Comparison of ENCODE assay signal across 25 cellular contexts in genomic region chr1:24584103-24584764, GRCh38. TPM values are rescaled to one million over a fixed set of nuclear protein-coding genes. Genes with fewer than 3 reads are reported as not detected.
DNase-seq lines count a peak whose midpoint lies in the region; ATAC-seq and TF ChIP-seq lines count a peak whose summit lies in the region.
"Had no signal": no experiment of that assay in that cellular context is flagged by ENCODE, and none has a peak within 500 bp of the region (broad histone marks: within the 10 kb centered on the region; RNA-seq: fewer than 3 reads in every experiment).

No MANE protein-coding gene starts in this region.

- H3K4me3 ChIP-seq in left lung: no peak overlapping the region
- no peak overlapping the region for H3K4me3 ChIP-seq in transverse colon
- H3K4me3 ChIP-seq: BLaER1, K562, MG63 had no signal

- no peak overlapping the region for H3K27ac ChIP-seq in left lung
- no peak overlapping the region for H3K27ac ChIP-seq in transverse colon
- H3K27ac ChIP-seq: BLaER1 had no signal

- H3K4me1 ChIP-seq in left lung (no peaks in the 10 kb centered on the region), transverse colon (peaks cover 0 to 4% (median 1%) of the 10 kb centered on the region in 4 donors)

- in situ Hi-C loops in transverse colon (cut with MboI; ENCODE audit: low pct_ligation_motif_present in 1 of 4, low pct_unique_long_range_greater_than_20kb in 1 of 4, low sequenced_read_pairs in 3 of 4): loop anchor here in 1 of 4 donors (10.0 kb wide), 1 partner anchor 169 kb away; the partner anchor contains the start of genes NIPAL3 and STPG1

- ATAC-seq in Right ventricle myocardium superior (ENCODE audit: poor library complexity): peak; percentile 86
- peak; percentile 71 for ATAC-seq in left lung
- ATAC-seq in HG03135 (IDR thresholded peaks at IDR 0.05; ENCODE audit: unreplicated experiment): no peak
- no peak for ATAC-seq in GM18868 (IDR thresholded peaks at IDR 0.05; ENCODE audit: unreplicated experiment)
- ATAC-seq: K562; natural killer cell treated with Interleukin-12 subunit alpha and Interleukin-12 subunit beta and Interleukin-15 and Interleukin-18, amount 100 ng/mL, for 72 hours had no signal

- intact Hi-C loops in Right ventricle myocardium superior (cut with DNase I): no loop called here
- intact Hi-C loops in left lung (cut with DNase I): no loop called here
- intact Hi-C loops in transverse colon (cut with DNase I; ENCODE audit: low total_unique reads): no loop called here

- peak; percentile 55 for DNase-seq in NCI-H2029 treated with DMSO at 0.1 percent for 48 hours (lab: John Stamatoyannopoulos, UW)
- DNase-seq in Right ventricle myocardium superior: no peak
- peak in 1 of 2 donors; percentile 41 for DNase-seq in left lung
- peak; percentile 13 for DNase-seq in transverse colon
- DNase-seq in DMS 273 treated with DMSO at 0.1 percent for 48 hours (lab: John Stamatoyannopoulos, UW): no peak
- DNase-seq: activated CD4-positive, alpha-beta memory T cell treated with anti-CD3 and anti-CD28 coated beads for 36 hours; activated CD4-positive, alpha-beta T cell treated with anti-CD3 and anti-CD28 coated beads for 1 hour; activated naive CD4-positive, alpha-beta T cell treated with anti-CD3 and anti-CD28 coated beads for 36 hours; cerebellar nuclear complex; dermis blood vessel endothelial cell; DND-41; endodermal cell; H9; kidney; MG63; NCI-H1930; NCI-H524; SHP77 treated with DMSO at 0.1 percent for 48 hours had no signal

- no peak for TF ChIP-seq POLR2A in transverse colon (IDR thresholded peaks at IDR 0.05)

- H3K27me3 ChIP-seq in left lung: peaks cover 0 to 9% of the 10 kb centered on the region in 2 donors
- H3K27me3 ChIP-seq in transverse colon: no peaks in the 10 kb centered on the region
- H3K27me3 ChIP-seq: BLaER1 had no signal

- no peaks in the 10 kb centered on the region for H3K36me3 ChIP-seq in left lung
- H3K36me3 ChIP-seq in transverse colon: no peaks in the 10 kb centered on the region
- H3K36me3 ChIP-seq: BLaER1, MG63 had no signal

- TF ChIP-seq CTCF in left lung (IDR thresholded peaks at IDR 0.05) (no peak), transverse colon (IDR thresholded peaks at IDR 0.05) (no peak)

- H3K9me3 ChIP-seq in left lung (no peaks in the 10 kb centered on the region), transverse colon (no peaks in the 10 kb centered on the region)
- H3K9me3 ChIP-seq: BLaER1, MG63 had no signal

- TF ChIP-seq EP300 in transverse colon (IDR thresholded peaks at IDR 0.05; ENCODE audit: low read depth): no peak

- 61 to 80% methylated on average over 1 to 10 of the region's 10 CpGs for WGBS in transverse colon (ENCODE audit: low coverage in 1 of 2), 2 donors

RNA-seq across cellular contexts. Expression of gene NCMAP, which starts 28.3 kb away (rescaled TPM):
- total RNA-seq in Right ventricle myocardium superior (0.27 TPM), left lung (1 to 10 TPM; 5.4 to 7.8 TPM), transverse colon (1 to 10 TPM in 2 of 4 donors, under 1 TPM in 1, not detected in 1; 0.37 to 2.2 (median 1.4) TPM)
- total RNA-seq: activated T-helper 1 cell treated with anti-CD3 and anti-CD28 coated beads, Interleukin-12 subunit alpha, Interleukin-12 subunit beta, Interleukin-2, Interleukin-4 antibody, amounts not matched to agents 30 ng/mL and 10 ng/mL and 1 ng/mL, durations not matched to agents 14 hours and 24 hours and 36 hours; dermis blood vessel endothelial cell; K562; lung microvascular endothelial cell; natural killer cell treated with Interleukin-12 subunit alpha and Interleukin-12 subunit beta and Interleukin-15 and Interleukin-18, amount 100 ng/mL, for 72 hours had no signal

RNA-seq across cellular contexts. Expression of gene SRRM1, which starts 58.9 kb away (rescaled TPM):
- total RNA-seq in Right ventricle myocardium superior (50.4 TPM), left lung (100 to 1,000 TPM in 1 of 2 donors, 10 to 100 TPM in 1; 86.4 to 120 TPM), transverse colon (100 to 1,000 TPM in 3 of 4 donors, 10 to 100 TPM in 1; 71.1 to 209 (median 141) TPM)

Comparison
In these comparisons a context has a peak if more than half of its experiments do, and no peak if none do; other contexts are left out.
1. DNase-seq: peak in NCI-H2029 treated with DMSO at 0.1 percent for 48 hours (single experiment) and transverse colon (single experiment); none in Right ventricle myocardium superior (single experiment) and DMS 273 treated with DMSO at 0.1 percent for 48 hours (single experiment).
2. ATAC-seq: peak in Right ventricle myocardium superior (single experiment) and left lung (single experiment); none in HG03135 (single experiment) and GM18868 (single experiment).